Comparison of ENCODE assay signal across 10 cellular contexts in genomic region chr1:18256318-18257235, GRCh38.
DNase-seq lines count a peak whose midpoint lies in the region; ATAC-seq and TF ChIP-seq lines count a peak whose summit lies in the region.
"Had no signal": no experiment of that assay in that cellular context is flagged by ENCODE, and none has a peak within 500 bp of the region (broad histone marks: within the 10 kb centered on the region; RNA-seq: fewer than 3 reads in every experiment).

No MANE protein-coding gene starts in this region.

- no peak overlapping the region for H3K4me3 Mint-ChIP-seq in activated naive CD8-positive, alpha-beta T cell treated with anti-CD3 and anti-CD28 coated beads, Interleukin-2, amount 10 ng/mL, durations not matched to agents 7 days and 5 days
- H3K4me3 Mint-ChIP-seq: activated naive CD8-positive, alpha-beta T cell had no signal

- intact Hi-C loops in right lobe of liver (cut with DNase I): no loop called here

- no peak overlapping the region for H3K27ac Mint-ChIP-seq in activated naive CD8-positive, alpha-beta T cell treated with anti-CD3 and anti-CD28 coated beads, Interleukin-2, amount 10 ng/mL, durations not matched to agents 7 days and 5 days
- H3K27ac Mint-ChIP-seq: activated naive CD8-positive, alpha-beta T cell had no signal

- no peak overlapping the region for H3K4me3 ChIP-seq in GM12865 (ENCODE audit: low read depth, low read length)
- no peak overlapping the region for H3K4me3 ChIP-seq in right lobe of liver
- H3K4me3 ChIP-seq: psoas muscle had no signal

- no peaks in the 10 kb centered on the region for H3K4me1 Mint-ChIP-seq in activated naive CD8-positive, alpha-beta T cell treated with anti-CD3 and anti-CD28 coated beads, Interleukin-2, amount 10 ng/mL, durations not matched to agents 7 days and 5 days

- TF ChIP-seq POLR2A in right lobe of liver (IDR thresholded peaks at IDR 0.05): no peak

- no peak overlapping the region for H3K27ac ChIP-seq in right lobe of liver
- H3K27ac ChIP-seq: psoas muscle had no signal

- no peaks in the 10 kb centered on the region for H3K9me3 Mint-ChIP-seq in activated naive CD8-positive, alpha-beta T cell treated with anti-CD3 and anti-CD28 coated beads, Interleukin-2, amount 10 ng/mL, durations not matched to agents 7 days and 5 days

- peak; percentile 42 for DNase-seq in GM12865 (ENCODE audit: low read depth)
- peak; percentile 19 for DNase-seq in MV-4-11 (lab: John Stamatoyannopoulos, UW)
- peak; percentile 50 for DNase-seq in activated naive CD8-positive, alpha-beta T cell treated with anti-CD3 and anti-CD28 coated beads, Interleukin-2, amount 10 ng/mL, durations not matched to agents 7 days and 5 days
- peak; percentile 51 to 65 (median 54) for DNase-seq in right lobe of liver
- no peak for DNase-seq in amniotic stem cell (lab: John Stamatoyannopoulos, UW)
- no peak for DNase-seq in T-helper 1 cell
- DNase-seq in NK-92 (lab: John Stamatoyannopoulos, UW; ENCODE audit: unreplicated experiment): no peak

- 23% methylated on average over 16 of the region's 17 CpGs for WGBS in right lobe of liver (ENCODE audit: insufficient coverage, low coverage, low lambda C conversion rate, missing lambda C conversion rate)

- no peaks in the 10 kb centered on the region for H3K36me3 Mint-ChIP-seq in activated naive CD8-positive, alpha-beta T cell treated with anti-CD3 and anti-CD28 coated beads, Interleukin-2, amount 10 ng/mL, durations not matched to agents 7 days and 5 days
- H3K36me3 Mint-ChIP-seq: activated naive CD8-positive, alpha-beta T cell had no signal

- no peaks in the 10 kb centered on the region for H3K27me3 ChIP-seq in right lobe of liver

- H3K4me1 ChIP-seq in right lobe of liver: no peaks in the 10 kb centered on the region
- H3K4me1 ChIP-seq: psoas muscle had no signal

- POLR2A ChIA-PET in activated naive CD8-positive, alpha-beta T cell treated with anti-CD3 and anti-CD28 coated beads, Interleukin-2, amount 10 ng/mL, durations not matched to agents 7 days and 5 days (lab: Charles Lee): no interaction called here

- TF ChIP-seq CTCF in GM12865 (IDR thresholded peaks at IDR 0.05; ENCODE audit: insufficient read depth, low read depth, low read length, missing control alignments): no peak
- no peak for TF ChIP-seq CTCF in right lobe of liver (IDR thresholded peaks at IDR 0.05)

- ATAC-seq in activated naive CD8-positive, alpha-beta T cell treated with anti-CD3 and anti-CD28 coated beads, Interleukin-2, amount 10 ng/mL, durations not matched to agents 7 days and 5 days (ENCODE audit: low read depth): no peak
- ATAC-seq in right lobe of liver (peak in 3 of 4 donors; percentile 38 to 66 (median 53)), GM19467 (IDR thresholded peaks at IDR 0.05; ENCODE audit: unreplicated experiment) (no peak)
- ATAC-seq: psoas muscle had no signal

- no peaks in the 10 kb centered on the region for H3K36me3 ChIP-seq in right lobe of liver

- H3K27me3 Mint-ChIP-seq in activated naive CD8-positive, alpha-beta T cell treated with anti-CD3 and anti-CD28 coated beads, Interleukin-2, amount 10 ng/mL, durations not matched to agents 7 days and 5 days: no peaks in the 10 kb centered on the region

- H3K9me3 ChIP-seq in right lobe of liver: no peaks in the 10 kb centered on the region

Comparison
In these comparisons a context has a peak if more than half of its experiments do, and no peak if none do; other contexts are left out.
1. DNase-seq: peak in GM12865 (single experiment), MV-4-11 (single experiment), activated naive CD8-positive, alpha-beta T cell treated with anti-CD3 and anti-CD28 coated beads, Interleukin-2, amount 10 ng/mL, durations not matched to agents 7 days and 5 days (single experiment) and right lobe of liver (3 of 3); none in amniotic stem cell (single experiment), T-helper 1 cell (0 of 5) and NK-92 (single experiment).
2. ATAC-seq: peak in right lobe of liver (3 of 4); none in activated naive CD8-positive, alpha-beta T cell treated with anti-CD3 and anti-CD28 coated beads, Interleukin-2, amount 10 ng/mL, durations not matched to agents 7 days and 5 days (single experiment) and GM19467 (single experiment).